9 cellular contexts compared by ENCODE assay signal in the genomic region with DNA sequence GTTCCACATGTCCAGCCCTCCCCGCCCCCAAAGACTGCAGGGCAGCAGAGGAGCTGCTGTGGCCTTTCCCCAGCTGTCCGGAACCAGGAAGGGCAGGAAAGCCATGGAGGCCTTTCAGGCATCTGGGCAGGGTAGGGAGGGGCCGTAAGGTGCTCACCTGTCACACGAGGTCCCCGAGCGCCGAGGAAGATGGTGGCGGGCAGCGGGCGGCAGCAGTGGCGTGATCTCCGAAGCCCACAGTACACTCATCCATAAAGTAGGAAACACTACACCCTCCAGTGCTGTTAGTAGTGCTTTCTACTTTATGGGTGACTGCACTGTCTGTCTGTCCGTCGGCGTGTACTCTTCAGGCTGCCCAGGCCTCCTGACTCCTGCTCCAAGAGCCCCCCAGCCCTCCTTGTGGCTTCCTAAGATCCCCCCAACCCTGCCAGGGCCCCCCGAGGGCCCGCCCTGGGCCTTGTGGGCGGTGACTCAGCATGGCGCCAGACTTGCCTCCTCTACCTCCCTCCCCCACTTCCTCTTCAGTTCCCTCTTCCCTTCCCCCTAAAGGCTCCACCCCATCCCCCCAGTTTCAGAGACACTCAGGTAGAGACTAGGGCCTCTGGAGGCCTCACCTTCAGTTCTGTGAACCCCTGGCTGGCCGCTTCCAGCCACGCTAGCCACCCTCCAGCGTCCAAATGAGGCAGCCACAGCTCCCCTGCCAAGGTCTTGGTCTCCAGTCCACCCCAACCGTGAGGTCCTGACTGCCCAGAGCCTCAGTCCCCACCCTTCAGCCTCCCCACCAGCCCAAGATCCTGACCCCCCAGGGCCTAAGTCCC. TPM values are rescaled to one million over a fixed set of nuclear protein-coding genes. Genes with fewer than 3 reads are reported as not detected.
DNase-seq lines count a peak whose midpoint lies in the region; ATAC-seq and TF ChIP-seq lines count a peak whose summit lies in the region.
"Had no signal": no experiment of that assay in that cellular context is flagged by ENCODE, and none has a peak within 500 bp of the region (broad histone marks: within the 10 kb centered on the region; RNA-seq: fewer than 3 reads in every experiment).

No MANE protein-coding gene starts in this region.

- peaks cover 43 to 61% (median 55%) of the 10 kb centered on the region in 11 experiments for H4K20me1 ChIP-seq in BLaER1 treated with 17β-estradiol and CSF1 and Interleukin-3, amounts not matched to agents 10 nM and 100 nM

- H3K27ac ChIP-seq in BLaER1 treated with 17β-estradiol and CSF1 and Interleukin-3, amounts not matched to agents 10 nM and 100 nM, result peak overlapping the region; percentile 94 to 100 (median 99)
- peak overlapping the region; percentile 55 to 93 (median 76) for H3K27ac ChIP-seq in stomach

- H3K27me3 Mint-ChIP-seq in activated naive CD4-positive, alpha-beta T cell treated with anti-CD3 and anti-CD28 coated beads, Interleukin-2, amount 10 ng/mL, durations not matched to agents 7 days and 5 days, result peaks cover 25% of the 10 kb centered on the region

- ATAC-seq in GM21529 (IDR thresholded peaks at IDR 0.05; ENCODE audit: unreplicated experiment) (no peak), GM21526 (IDR thresholded peaks at IDR 0.05; ENCODE audit: low FRiP score, unreplicated experiment) (no peak)

- H3K27ac Mint-ChIP-seq in activated naive CD4-positive, alpha-beta T cell treated with anti-CD3 and anti-CD28 coated beads, Interleukin-2, amount 10 ng/mL, durations not matched to agents 7 days and 5 days, result peak overlapping the region; percentile 99

- CTCF ChIA-PET in activated naive CD4-positive, alpha-beta T cell treated with anti-CD3 and anti-CD28 coated beads, Interleukin-2, amount 10 ng/mL, durations not matched to agents 7 days and 5 days (lab: Charles Lee), result interaction anchor here (9.3 kb wide), 1 partner anchor 14 kb away, joined by 114 read pairs; no protein-coding TSS in a partner anchor

- H3K4me2 ChIP-seq in BLaER1 treated with 17β-estradiol and CSF1 and Interleukin-3, amounts not matched to agents 10 nM and 100 nM, result peak overlapping the region; percentile 95 to 100 (median 98)

- H3K4me3 ChIP-seq in BLaER1 treated with 17β-estradiol and CSF1 and Interleukin-3, amounts not matched to agents 10 nM and 100 nM, result peak overlapping the region; percentile 86 to 100 (median 99)
- peak overlapping the region; percentile 39 to 57 (median 52) for H3K4me3 ChIP-seq in stomach

- peak overlapping the region; percentile 93 to 100 (median 98) for H3K9ac ChIP-seq in BLaER1 treated with 17β-estradiol and CSF1 and Interleukin-3, amounts not matched to agents 10 nM and 100 nM

- H3K4me1 ChIP-seq in BLaER1 treated with 17β-estradiol and CSF1 and Interleukin-3, amounts not matched to agents 10 nM and 100 nM, result peaks cover 60 to 73% (median 68%) of the 10 kb centered on the region in 10 experiments
- H3K4me1 ChIP-seq in stomach, result peaks cover 3 to 47% (median 9%) of the 10 kb centered on the region in 4 donors

- no peak for TF ChIP-seq CTCF in stomach (IDR thresholded peaks at IDR 0.05)

- WGBS in stomach, 5 donors, result 63 to 81% (median 71%) methylated on average over 17 to 23 of the region's 23 CpGs

- TF ChIP-seq POLR2A in stomach (IDR thresholded peaks at IDR 0.05), result no peak

- H3K4me1 Mint-ChIP-seq in activated naive CD4-positive, alpha-beta T cell treated with anti-CD3 and anti-CD28 coated beads, Interleukin-2, amount 10 ng/mL, durations not matched to agents 7 days and 5 days, result peaks cover 35% of the 10 kb centered on the region

- TF ChIP-seq EP300 in stomach (IDR thresholded peaks at IDR 0.05), result no peak

- H3K4me3 Mint-ChIP-seq in activated naive CD4-positive, alpha-beta T cell treated with anti-CD3 and anti-CD28 coated beads, Interleukin-2, amount 10 ng/mL, durations not matched to agents 7 days and 5 days, result peak overlapping the region; percentile 99

- peaks cover 44% of the 10 kb centered on the region for H3K36me3 Mint-ChIP-seq in activated naive CD4-positive, alpha-beta T cell treated with anti-CD3 and anti-CD28 coated beads, Interleukin-2, amount 10 ng/mL, durations not matched to agents 7 days and 5 days

- peaks cover 0 to 11% (median 7%) of the 10 kb centered on the region in 11 experiments; a peak in 10 of 22 replicates for H3K9me3 ChIP-seq in BLaER1 treated with 17β-estradiol and CSF1 and Interleukin-3, amounts not matched to agents 10 nM and 100 nM (replicated peaks in 1 of 11)
- H3K9me3 ChIP-seq in stomach, result no peaks in the 10 kb centered on the region
- H3K9me3 ChIP-seq: adrenal gland had no signal

- peak; percentile 90 for DNase-seq in RPMI8226
- DNase-seq in activated naive CD4-positive, alpha-beta T cell treated with anti-CD3 and anti-CD28 coated beads, Interleukin-2, amount 10 ng/mL, durations not matched to agents 7 days and 5 days, result peak; percentile 81
- DNase-seq in medulla oblongata (ENCODE audit: extremely low spot score), result peak; percentile 63
- DNase-seq in stomach, result peak; percentile 45
- no peak for DNase-seq in NCI-H524 treated with DMSO at 0.1 percent for 48 hours (lab: John Stamatoyannopoulos, UW)

- H3K36me3 ChIP-seq in BLaER1 treated with 17β-estradiol and CSF1 and Interleukin-3, amounts not matched to agents 10 nM and 100 nM, result peaks cover 12 to 25% (median 21%) of the 10 kb centered on the region in 11 experiments
- H3K36me3 ChIP-seq in stomach, result no peaks in the 10 kb centered on the region
- H3K36me3 ChIP-seq: adrenal gland had no signal

- no peaks in the 10 kb centered on the region for H3K9me3 Mint-ChIP-seq in activated naive CD4-positive, alpha-beta T cell treated with anti-CD3 and anti-CD28 coated beads, Interleukin-2, amount 10 ng/mL, durations not matched to agents 7 days and 5 days

- no peaks in the 10 kb centered on the region for H3K27me3 ChIP-seq in BLaER1 treated with 17β-estradiol and CSF1 and Interleukin-3, amounts not matched to agents 10 nM and 100 nM
- peaks cover 0 to 10% (median 0%) of the 10 kb centered on the region in 3 donors for H3K27me3 ChIP-seq in stomach
- H3K27me3 ChIP-seq: adrenal gland had no signal

- intact Hi-C loops in stomach (cut with DNase I; ENCODE audit: low total_unique reads), result no loop called here

RNA-seq across cellular contexts. Expression of a gene that starts 2.6 kb away (rescaled TPM):
- 10 to 100 TPM in 3 of 5 donors, 1 to 10 TPM in 1, not detected in 1; 9.0 to 68.8 (median 16.3) TPM for total RNA-seq in stomach
- polyA plus RNA-seq in stomach, result 10 to 100 TPM in 1 of 3 donors, 1 to 10 TPM in 2; 6.5 to 26.0 (median 8.9) TPM

RNA-seq across cellular contexts. Expression of a gene that starts 20.8 kb away (rescaled TPM):
- total RNA-seq in stomach, result 10 to 100 TPM in 3 of 5 donors, 1 to 10 TPM in 2; 6.7 to 51.1 (median 23.3) TPM
- polyA plus RNA-seq in stomach, result 10 to 100 TPM; 68.9 to 80.9 (median 78.2) TPM

RNA-seq across cellular contexts. Expression of a gene that starts 50.5 kb away (rescaled TPM):
- total RNA-seq in stomach, result 1 to 10 TPM in 1 of 5 donors, not detected in 4; 7.7 TPM
- polyA plus RNA-seq in stomach, result under 1 TPM in 2 of 3 donors, not detected in 1; 0.03 to 0.46 TPM
